10 cellular contexts compared by ENCODE assay signal in genomic region chr2:189178726-189179606, GRCh38. TPM values are rescaled to one million over a fixed set of nuclear protein-coding genes. Genes with fewer than 3 reads are reported as not detected.
DNase-seq lines count a peak whose midpoint lies in the region; ATAC-seq and TF ChIP-seq lines count a peak whose summit lies in the region.
"Had no signal": no experiment of that assay in that cellular context is flagged by ENCODE, and none has a peak within 500 bp of the region (broad histone marks: within the 10 kb centered on the region; RNA-seq: fewer than 3 reads in every experiment).

No MANE protein-coding gene starts in this region.

- no peaks in the 10 kb centered on the region for H3K9me3 Mint-ChIP-seq in T-cell

- TF ChIP-seq POLR2A in prostate gland (IDR thresholded peaks at IDR 0.05): no peak

- H3K4me1 ChIP-seq in heart right ventricle (peaks cover 0 to 3% (median 0%) of the 10 kb centered on the region in 9 donors), prostate gland (replicated peaks) (no peaks in the 10 kb centered on the region)

- H3K4me3 Mint-ChIP-seq in T-cell: peak overlapping the region; percentile 6 to 55 (median 18)

- intact Hi-C loops in heart right ventricle (cut with DNase I): loop anchor here in 2 of 10 donors (5.0 to 10.0 kb wide), 3 partner anchors 54 to 108 kb away; no protein-coding TSS in a partner anchor
- intact Hi-C loops in prostate gland (cut with DNase I): loop anchor here (5.0 kb wide), 1 partner anchor 62 kb away; no protein-coding TSS in a partner anchor

- POLR2A ChIA-PET in T-cell (lab: Charles Lee): interaction anchor here in 1 of 2 donors (0.6 to 0.7 kb wide), 3 partner anchors 57 to 623 kb away, joined by 3 to 6 read pairs (median 5); no protein-coding TSS in a partner anchor

- DNase-seq in DMS 273 (lab: John Stamatoyannopoulos, UW; ENCODE audit: unreplicated experiment) (peak; percentile 70), T-cell (no peak), heart right ventricle (peak in 1 of 2 donors; percentile 13), prostate gland (ENCODE audit: low spot score) (no peak), MV-4-11 (lab: John Stamatoyannopoulos, UW) (no peak)
- no peak for DNase-seq in stimulated activated naive CD4-positive, alpha-beta T cell treated with Interleukin-2 at 50 U/mL for 16 hours (lab: John Stamatoyannopoulos, UW)
- no peak for DNase-seq in stimulated activated CD4-positive, alpha-beta T cell treated with anti-CD3 and anti-CD28 coated beads, Interleukin-2, amount 100 ng/mL, for 24 hours
- DNase-seq: NCI-H510A treated with DMSO at 0.1 percent for 48 hours had no signal

- ATAC-seq in T-cell (replicated peaks in 1 of 4) (no peak), heart right ventricle (peak in 7 of 8 donors; percentile 69 to 80 (median 72)), GM21360 (IDR thresholded peaks at IDR 0.05; ENCODE audit: unreplicated experiment) (no peak)

- H3K9me3 ChIP-seq in heart right ventricle: peaks cover 0 to 9% (median 0%) of the 10 kb centered on the region in 11 donors
- no peaks in the 10 kb centered on the region for H3K9me3 ChIP-seq in prostate gland

- 4 to 5% methylated on average over 15 of the region's 15 CpGs for WGBS in heart right ventricle, 2 donors
- WGBS in prostate gland: 3% methylated on average over 15 of the region's 15 CpGs

- H3K4me1 Mint-ChIP-seq in T-cell: peaks cover 14 to 18% (median 14%) of the 10 kb centered on the region in 3 donors

- peak overlapping the region in 9 of 10 donors; percentile 41 to 63 (median 57) for H3K4me3 ChIP-seq in heart right ventricle
- H3K4me3 ChIP-seq in prostate gland: peak overlapping the region; percentile 25 to 27

- no peak overlapping the region for H3K27ac Mint-ChIP-seq in T-cell

- peaks cover 16 to 21% of the 10 kb centered on the region in 2 donors for H3K27me3 Mint-ChIP-seq in T-cell

- H3K36me3 ChIP-seq in heart right ventricle (no peaks in the 10 kb centered on the region), prostate gland (no peaks in the 10 kb centered on the region)

- no peaks in the 10 kb centered on the region for H3K36me3 Mint-ChIP-seq in T-cell

- CTCF ChIA-PET in T-cell (lab: Charles Lee): interaction anchor here (0.6 to 1.2 kb wide), 5 partner anchors 23 to 169 kb away, joined by 3 to 9 read pairs (median 4); no protein-coding TSS in a partner anchor

- H3K27ac ChIP-seq in heart right ventricle: peak overlapping the region; percentile 40 to 83 (median 74)
- peak overlapping the region; percentile 2 to 53 for H3K27ac ChIP-seq in prostate gland
- H3K27ac ChIP-seq: epithelial cell of prostate had no signal

- TF ChIP-seq CTCF in heart right ventricle (IDR thresholded peaks at IDR 0.05): no peak
- TF ChIP-seq CTCF in prostate gland (IDR thresholded peaks at IDR 0.05): no peak

- peaks cover 0 to 3% (median 0%) of the 10 kb centered on the region in 7 donors for H3K27me3 ChIP-seq in heart right ventricle
- no peaks in the 10 kb centered on the region for H3K27me3 ChIP-seq in prostate gland (replicated peaks; ENCODE audit: insufficient read depth)

RNA-seq across cellular contexts. Expression of gene COL5A2, which starts 0.6 kb away (rescaled TPM):
- 1 to 10 TPM in 4 of 5 donors, under 1 TPM in 1; 0.40 to 1.9 (median 1.3) TPM for total RNA-seq in T-cell
- 10 to 100 TPM in 3 of 10 donors, 1 to 10 TPM in 7; 4.8 to 44.7 (median 7.5) TPM for total RNA-seq in heart right ventricle
- polyA plus RNA-seq in heart right ventricle: 10 to 100 TPM; 11.6 to 15.4 TPM
- 10 to 100 TPM in 1 of 2 donors, 1 to 10 TPM in 1; 8.2 to 17.6 TPM for total RNA-seq in prostate gland

Comparison
In these comparisons a context has a peak if more than half of its experiments do, and no peak if none do; other contexts are left out.
1. ATAC-seq: peak in heart right ventricle (7 of 8); none in T-cell (0 of 4) and GM21360 (single experiment).